Comparison of ENCODE assay signal across 19 cellular contexts in genomic region chr6:88815491-88815890, GRCh38.
"Had no signal": no experiment of that assay in that cellular context is flagged by ENCODE, and none has a peak within 500 bp of the region (broad histone marks: within the 10 kb centered on the region; RNA-seq: fewer than 3 reads in every experiment).

No MANE protein-coding gene starts in this region.

- H3K27me3 Mint-ChIP-seq: activated CD8-positive, alpha-beta T cell treated with anti-CD3 and anti-CD28 coated beads for 36 hours; effector memory CD8-positive, alpha-beta T cell had no signal

- DNase-seq: activated CD4-positive, alpha-beta T cell treated with anti-CD3 and anti-CD28 coated beads for 4 hours; activated CD8-positive, alpha-beta memory T cell treated with anti-CD3 and anti-CD28 coated beads, Interleukin-2, amount 50 U/mL, for 4 hours; activated CD8-positive, alpha-beta T cell treated with anti-CD3 and anti-CD28 coated beads for 36 hours; activated naive CD4-positive, alpha-beta T cell treated with Interleukin-2 at 50 U/mL for 16 hours; cortex of kidney; effector memory CD8-positive, alpha-beta T cell; foreskin fibroblast; head of caudate nucleus; islet precursor cell; natural killer cell; nucleus accumbens; tibial artery; uterus had no signal

- H3K4me1 ChIP-seq: tibial artery, uterus had no signal

- H3K27me3 ChIP-seq: cardiac muscle cell, esophagus muscularis mucosa, tibial artery, uterus had no signal

- H3K9me3 Mint-ChIP-seq: activated CD8-positive, alpha-beta T cell treated with anti-CD3 and anti-CD28 coated beads for 36 hours; effector memory CD8-positive, alpha-beta T cell; natural killer cell; T-helper 1 cell treated with Interleukin-12 subunit alpha and Interleukin-12 subunit beta and Interleukin-4 antibody, amounts not matched to agents 30 μg/mL and 1 μg/mL, for 36 hours had no signal

- H3K4me3 Mint-ChIP-seq: activated CD8-positive, alpha-beta T cell treated with anti-CD3 and anti-CD28 coated beads for 36 hours; effector memory CD8-positive, alpha-beta T cell; natural killer cell; T-helper 1 cell treated with Interleukin-12 subunit alpha and Interleukin-12 subunit beta and Interleukin-4 antibody, amounts not matched to agents 30 μg/mL and 1 μg/mL, for 36 hours had no signal

- H3K9me3 ChIP-seq: esophagus muscularis mucosa, tibial artery, uterus had no signal

- FAIRE-seq: astrocyte had no signal

- H3K36me3 ChIP-seq: cardiac muscle cell, esophagus muscularis mucosa, tibial artery, uterus had no signal

- H3K4me3 ChIP-seq: cardiac muscle cell, esophagus muscularis mucosa, lung, skin epidermis, tibial artery, uterus had no signal

- H3K36me3 Mint-ChIP-seq: natural killer cell had no signal

- H3K27ac ChIP-seq: cardiac muscle cell, esophagus muscularis mucosa, skin epidermis, tibial artery, uterus had no signal

- ATAC-seq: activated CD8-positive, alpha-beta T cell treated with anti-CD3 and anti-CD28 coated beads for 36 hours; effector memory CD8-positive, alpha-beta T cell; natural killer cell had no signal

- H3K27ac Mint-ChIP-seq: activated CD8-positive, alpha-beta T cell treated with anti-CD3 and anti-CD28 coated beads for 36 hours; effector memory CD8-positive, alpha-beta T cell; natural killer cell; T-helper 1 cell treated with Interleukin-12 subunit alpha and Interleukin-12 subunit beta and Interleukin-4 antibody, amounts not matched to agents 30 μg/mL and 1 μg/mL, for 36 hours had no signal
